15 cellular contexts compared by ENCODE assay signal in genomic region chr4:147638942-147639341, GRCh38. TPM values are rescaled to one million over a fixed set of nuclear protein-coding genes. Genes with fewer than 3 reads are reported as not detected.
DNase-seq lines count a peak whose midpoint lies in the region; ATAC-seq and TF ChIP-seq lines count a peak whose summit lies in the region.
"Had no signal": no experiment of that assay in that cellular context is flagged by ENCODE, and none has a peak within 500 bp of the region (broad histone marks: within the 10 kb centered on the region; RNA-seq: fewer than 3 reads in every experiment).

No MANE protein-coding gene starts in this region.

- TF ChIP-seq CTCF in mammary epithelial cell (conservative IDR thresholded peaks at IDR 0.05 in 1 of 2, IDR thresholded peaks at IDR 0.05 in 1 of 2; ENCODE audit: extremely low read depth in 1 of 2, insufficient read depth in 1 of 2, low read depth in 1 of 2, low read length in 2 of 2): no peak
- TF ChIP-seq CTCF in breast epithelium (IDR thresholded peaks at IDR 0.05): no peak
- no peak for TF ChIP-seq CTCF in Peyer's patch (IDR thresholded peaks at IDR 0.05)

- 62% methylated on average over 2 of the region's 2 CpGs for WGBS in mammary epithelial cell (ENCODE audit: low coverage, missing lambda C conversion rate)

- H3K36me3 ChIP-seq in mammary epithelial cell (ENCODE audit: insufficient read depth, low read length): peaks cover 16% of the 10 kb centered on the region
- H3K36me3 ChIP-seq in breast epithelium: peaks cover 6% of the 10 kb centered on the region
- H3K36me3 ChIP-seq in Peyer's patch: peaks cover 0 to 55% (median 0%) of the 10 kb centered on the region in 3 donors

- no peaks in the 10 kb centered on the region for H4K20me1 ChIP-seq in mammary epithelial cell (ENCODE audit: insufficient read depth, low read length)

- no peak overlapping the region for H2AFZ ChIP-seq in mammary epithelial cell (ENCODE audit: low read depth, low read length)
- H2AFZ ChIP-seq: parathyroid adenoma had no signal

- H3K4me2 ChIP-seq in mammary epithelial cell (ENCODE audit: insufficient read depth, low read depth, low read length): no peak overlapping the region

- peak; percentile 66 for ATAC-seq in HG03095 (IDR thresholded peaks at IDR 0.05; ENCODE audit: unreplicated experiment)
- no peak for ATAC-seq in HG02981 (IDR thresholded peaks at IDR 0.05; ENCODE audit: unreplicated experiment)

- H3K9me3 ChIP-seq in mammary epithelial cell (replicated peaks; ENCODE audit: insufficient read depth, low read length): no peaks in the 10 kb centered on the region
- no peaks in the 10 kb centered on the region for H3K9me3 ChIP-seq in breast epithelium
- H3K9me3 ChIP-seq in Peyer's patch: no peaks in the 10 kb centered on the region
- H3K9me3 ChIP-seq: thoracic aorta had no signal

- no peaks in the 10 kb centered on the region for H3K4me1 ChIP-seq in mammary epithelial cell (ENCODE audit: insufficient read depth, low read length)
- H3K4me1 ChIP-seq in breast epithelium: no peaks in the 10 kb centered on the region
- H3K4me1 ChIP-seq in Peyer's patch: no peaks in the 10 kb centered on the region

- H3K4me3 ChIP-seq in mammary epithelial cell (replicated peaks in 1 of 3; ENCODE audit: insufficient read depth in 1 of 3, low read depth in 2 of 3, low read length in 3 of 3) (no peak overlapping the region), breast epithelium (no peak overlapping the region), Peyer's patch (no peak overlapping the region)
- H3K4me3 ChIP-seq: esophagus squamous epithelium, thoracic aorta had no signal

- dilution Hi-C loops in mammary epithelial cell (cut with HindIII; ENCODE audit: low sequenced_read_pairs): no loop called here

- in situ Hi-C loops in mammary epithelial cell (cut with MboI; ENCODE audit: low sequenced_read_pairs in 2 of 2): no loop called here

- H3K27me3 ChIP-seq in mammary epithelial cell (ENCODE audit: insufficient read depth, low read length): no peaks in the 10 kb centered on the region
- no peaks in the 10 kb centered on the region for H3K27me3 ChIP-seq in breast epithelium
- H3K27me3 ChIP-seq in Peyer's patch: no peaks in the 10 kb centered on the region
- H3K27me3 ChIP-seq: esophagus squamous epithelium had no signal

- no TSS peak for BruUV-seq in mammary epithelial cell (replicated peaks; lab: Mats Ljungman, UMichigan)

- H3K27ac ChIP-seq in mammary epithelial cell (ENCODE audit: insufficient read depth, low read depth, low read length): no peak overlapping the region
- no peak overlapping the region for H3K27ac ChIP-seq in breast epithelium
- no peak overlapping the region for H3K27ac ChIP-seq in Peyer's patch
- H3K27ac ChIP-seq: esophagus squamous epithelium, parathyroid adenoma, thoracic aorta had no signal

- intact Hi-C loops in mammary epithelial cell (cut with micrococcal nuclease): no loop called here
- intact Hi-C loops in breast epithelium (cut with DNase I; ENCODE audit: low total_unique reads): no loop called here

- H3K79me2 ChIP-seq in mammary epithelial cell (ENCODE audit: insufficient read depth, low read length): peaks cover 5% of the 10 kb centered on the region
- H3K79me2 ChIP-seq: parathyroid adenoma had no signal

- no peak for TF ChIP-seq POLR2A in breast epithelium (IDR thresholded peaks at IDR 0.05)
- TF ChIP-seq POLR2A in Peyer's patch (IDR thresholded peaks at IDR 0.05): no peak

- CTCF ChIA-PET in mammary epithelial cell (lab: Charles Lee; ENCODE audit: low non-redundant PET): no interaction called here

- DNase-seq in mammary epithelial cell (peak; percentile 9), breast epithelium (ENCODE audit: low spot score in 2 of 2) (no peak), astrocyte of the hippocampus (ENCODE audit: low read depth, low spot score) (peak; percentile 59), Peyer's patch (no peak), HuH-7 (ENCODE audit: low spot score) (no peak)
- no peak for DNase-seq in NK-92 treated with Interleukin-12 subunit alpha and Interleukin-12 subunit beta, amount 100 ng/mL, for 24 hours (lab: John Stamatoyannopoulos, UW)
- DNase-seq: activated CD4-positive, alpha-beta memory T cell treated with anti-CD3 and anti-CD28 coated beads for 36 hours; esophagus squamous epithelium; kidney glomerular epithelial cell; MM.1S; NCI-H524 treated with DMSO at 0.1 percent for 48 hours had no signal

- H3K9ac ChIP-seq in mammary epithelial cell (ENCODE audit: insufficient read depth, low read length): no peak overlapping the region
- H3K9ac ChIP-seq: parathyroid adenoma had no signal

RNA-seq across cellular contexts. Expression of gene TMEM184C, which starts 21.7 kb away (rescaled TPM):
- total RNA-seq in mammary epithelial cell: 10 to 100 TPM; 33.9 to 53.5 TPM
- 12.7 TPM for polyA plus RNA-seq in mammary epithelial cell
- 20.8 TPM for polyA minus RNA-seq in mammary epithelial cell
- 10 to 100 TPM; 21.0 to 32.2 (median 26.9) TPM for total RNA-seq in breast epithelium
- 10 to 100 TPM; 23.7 to 38.0 (median 27.9) TPM for total RNA-seq in Peyer's patch

RNA-seq across cellular contexts. Expression of gene PRMT9, which starts 45.0 kb away (rescaled TPM):
- total RNA-seq in mammary epithelial cell (1 to 10 TPM; 8.0 to 9.8 TPM), breast epithelium (10 to 100 TPM in 2 of 3 donors, 1 to 10 TPM in 1; 7.8 to 21.8 (median 10.5) TPM), Peyer's patch (1 to 10 TPM; 5.4 to 9.9 (median 7.8) TPM)
- 4.3 TPM for polyA plus RNA-seq in mammary epithelial cell
- 4.0 TPM for polyA minus RNA-seq in mammary epithelial cell

Comparison
In these comparisons a context has a peak if more than half of its experiments do, and no peak if none do; other contexts are left out.
1. DNase-seq: peak in mammary epithelial cell (single experiment) and astrocyte of the hippocampus (single experiment); none in breast epithelium (0 of 2), NK-92 treated with Interleukin-12 subunit alpha and Interleukin-12 subunit beta, amount 100 ng/mL, for 24 hours (single experiment), Peyer's patch (0 of 3) and HuH-7 (single experiment).